Comparison of ENCODE assay signal across 20 cellular contexts in the genomic region with DNA sequence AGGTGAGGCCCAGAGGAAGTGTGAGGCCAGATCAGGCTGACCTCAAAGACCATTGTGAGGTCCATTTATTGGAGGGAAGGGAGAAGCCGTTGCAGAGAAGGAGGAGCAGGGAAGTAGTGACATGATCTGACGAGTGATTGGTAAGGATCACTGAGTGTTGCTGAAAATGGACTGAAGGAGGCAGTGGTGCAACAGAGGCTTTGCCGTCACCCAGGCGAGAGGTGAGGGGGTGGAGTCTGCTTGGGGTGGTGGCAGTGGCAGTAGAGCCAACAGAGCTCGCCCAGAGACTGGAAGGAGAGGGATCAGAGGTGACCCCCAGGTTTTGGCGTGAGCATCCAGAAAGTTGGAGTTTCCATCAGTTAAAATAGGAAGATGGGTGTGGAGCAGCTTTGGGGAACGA.
A peak's percentile ranks its signal among the peaks of the same experiment; 100 is the strongest.
DNase-seq lines count a peak whose midpoint lies in the region; ATAC-seq, FAIRE-seq and TF ChIP-seq lines count a peak whose summit lies in the region.
"Had no signal": no experiment of that assay in that cellular context is flagged by ENCODE, and none has a peak within 500 bp of the region (broad histone marks: within the 10 kb centered on the region; RNA-seq: fewer than 3 reads in every experiment).

No MANE protein-coding gene starts in this region.

- H3K4me1 Mint-ChIP-seq in GM23338 = no peaks in the 10 kb centered on the region

- dilution Hi-C loops in IMR-90 (cut with HindIII; ENCODE audit: low sequenced_read_pairs, unreplicated experiment) = no loop called here

- SMC1A ChIA-PET in GM12878 (lab: Charles Lee; ENCODE audit: uncharacterized antibody, unreplicated experiment) = interaction anchor here (1.3 kb wide), 1 partner anchor 14 kb away, joined by 4 read pairs; no protein-coding TSS in a partner anchor

- peak overlapping the region; percentile 8; the same call in 1 of the 2 replicates for H3K4ac ChIP-seq in IMR-90 (ENCODE audit: low read depth, low read length)

- H3K27ac ChIP-seq in GM23338 (ENCODE audit: low read depth) = no peak overlapping the region
- H3K27ac ChIP-seq in IMR-90 (ENCODE audit: insufficient read depth, low read length) = no peak overlapping the region
- no peak overlapping the region for H3K27ac ChIP-seq in GM12878 (ENCODE audit: control insufficient read depth, insufficient read depth)
- H3K27ac ChIP-seq: A549, GM23248 had no signal

- RAD21 ChIA-PET in GM12878 (lab: Charles Lee; ENCODE audit: unreplicated experiment) = no interaction called here

- H3K79me2 ChIP-seq in GM23338 (replicated peaks; ENCODE audit: insufficient read depth) (no peaks in the 10 kb centered on the region), GM12878 (ENCODE audit: control insufficient read depth, insufficient read depth, low read length) (peaks cover 3% of the 10 kb centered on the region)

- peak; percentile 34 to 74 for TF ChIP-seq CTCF in GM23338 (conservative IDR thresholded peaks at IDR 0.05; ENCODE audit: low read depth in 2 of 2)
- no peak for TF ChIP-seq CTCF in IMR-90 (conservative IDR thresholded peaks at IDR 0.05; ENCODE audit: low read depth, low read length)
- no peak for TF ChIP-seq CTCF in GM12878 (IDR thresholded peaks at IDR 0.05 in 2 of 3, conservative IDR thresholded peaks at IDR 0.05 in 1 of 3; ENCODE audit: control insufficient read depth in 2 of 3, extremely low read depth in 1 of 3, insufficient read depth in 1 of 3, low read depth in 3 of 3, low read length in 3 of 3)

- 86% methylated on average over 1 of the region's 7 CpGs; no CpG with 5 or more reads in 1 of the 2 experiments for WGBS in IMR-90 (ENCODE audit: extremely low coverage in 2 of 2, insufficient read length in 1 of 2), 2 experiments
- WGBS in GM12878 (ENCODE audit: insufficient coverage, insufficient replicate concordance, low lambda C conversion rate, missing lambda C conversion rate) = 95% methylated on average over 7 of the region's 7 CpGs

- peak overlapping the region; percentile 19; the same call in 1 of the 2 replicates for H2BK120ac ChIP-seq in IMR-90 (ENCODE audit: low read depth, low read length)

- no peak overlapping the region; the same call in 1 of the 2 replicates for H4K91ac ChIP-seq in IMR-90 (ENCODE audit: insufficient read depth, low read depth, low read length)

- no peaks in the 10 kb centered on the region for H3K9me3 Mint-ChIP-seq in GM23338
- H3K9me3 Mint-ChIP-seq: CD4-positive, alpha-beta T cell had no signal

- H3K79me1 ChIP-seq in IMR-90 (ENCODE audit: low read depth in 1 of 2, low read length in 2 of 2) = no peaks in the 10 kb centered on the region; a peak in 1 of 4 replicates

- BruUV-seq in IMR-90 (replicated peaks; lab: Mats Ljungman, UMichigan) (no TSS peak), GM12878 (replicated peaks; lab: Mats Ljungman, UMichigan) (no TSS peak)

- H2BK20ac ChIP-seq in IMR-90 (ENCODE audit: low read depth, low read length) = no peak overlapping the region

- no peak overlapping the region for H3K18ac ChIP-seq in IMR-90 (ENCODE audit: low read depth, low read length)

- peak overlapping the region; percentile 43; the same call in 1 of the 2 replicates for H2AK5ac ChIP-seq in IMR-90 (ENCODE audit: low read depth, low read length)

- H3K27ac Mint-ChIP-seq in GM23338 = no peak overlapping the region
- H3K27ac Mint-ChIP-seq: CD4-positive, alpha-beta T cell had no signal

- H4K20me1 ChIP-seq in GM23338 (replicated peaks; ENCODE audit: insufficient read depth) = no peaks in the 10 kb centered on the region
- no peaks in the 10 kb centered on the region for H4K20me1 ChIP-seq in IMR-90 (ENCODE audit: insufficient read depth, low read length)
- H4K20me1 ChIP-seq in GM12878 (ENCODE audit: control insufficient read depth, insufficient read depth) = no peaks in the 10 kb centered on the region

- no peak for TF ChIP-seq RAD21 in IMR-90 (IDR thresholded peaks at IDR 0.05; ENCODE audit: low read length)
- TF ChIP-seq RAD21 in GM12878 (IDR thresholded peaks at IDR 0.05; ENCODE audit: insufficient read depth, low read depth, low read length) = 0 out of 2 replicates have a peak, but pooled peaks have one; percentile 9

- no peak overlapping the region for H4K5ac ChIP-seq in IMR-90 (ENCODE audit: low read depth, low read length)

- no peaks in the 10 kb centered on the region for H3K4me1 ChIP-seq in GM23338 (ENCODE audit: insufficient read depth)
- no peaks in the 10 kb centered on the region for H3K4me1 ChIP-seq in IMR-90 (ENCODE audit: control insufficient read depth, insufficient read depth, low read length)
- peaks cover 8% of the 10 kb centered on the region; the same call in 1 of the 2 replicates for H3K4me1 ChIP-seq in GM12878 (ENCODE audit: control insufficient read depth, insufficient read depth, low read length)

- H3K36me3 Mint-ChIP-seq in GM23338 (ENCODE audit: low read depth) = peaks cover 24% of the 10 kb centered on the region

- no peaks in the 10 kb centered on the region for H3F3A ChIP-seq in GM23338 (replicated peaks; ENCODE audit: low read depth)

- no peak overlapping the region for H2BK15ac ChIP-seq in IMR-90 (ENCODE audit: low read depth, low read length)

- H3K27me3 Mint-ChIP-seq in GM23338 (ENCODE audit: insufficient read depth, low read depth, poor library complexity) = no peaks in the 10 kb centered on the region
- H3K27me3 Mint-ChIP-seq: CD4-positive, alpha-beta T cell had no signal

- FAIRE-seq in GM12878 (lab: Jason Lieb, UNC) = no peak
- FAIRE-seq: A549, G401.6 had no signal

- intact Hi-C loops in IMR-90 (cut with micrococcal nuclease) (no loop called here), GM12878 (cut with micrococcal nuclease; ENCODE audit: unreplicated experiment) (no loop called here)

- CTCF ChIA-PET in IMR-90 (lab: Yijun Ruan, JAX) = interaction anchor here (0.9 kb wide), 1 partner anchor 28 kb away, joined by 3 read pairs; no protein-coding TSS in a partner anchor
- CTCF ChIA-PET in GM12878 (lab: Yijun Ruan, JAX) = no interaction called here

- no peak overlapping the region for H2BK5ac ChIP-seq in IMR-90 (ENCODE audit: low read depth, low read length, poor library complexity, severe bottlenecking)

- no peak for TF ChIP-seq EP300 in GM12878 (IDR thresholded peaks at IDR 0.05; ENCODE audit: borderline replicate concordance in 1 of 2, control insufficient read depth in 1 of 2, low read depth in 2 of 2, low read length in 2 of 2)

- ATAC-seq in GM23338 = peak; percentile 90
- ATAC-seq in IMR-90 (ENCODE audit: low read depth) = no peak
- no peak for ATAC-seq in GM12878
- ATAC-seq in GM19397 (IDR thresholded peaks at IDR 0.05; ENCODE audit: unreplicated experiment) = no peak
- ATAC-seq: A549, SK-N-SH treated with all-trans-retinoic acid at 6 μM for 48 hours had no signal

- no peak overlapping the region for H3K23ac ChIP-seq in IMR-90 (ENCODE audit: low read depth, low read length)

- peaks cover 4% of the 10 kb centered on the region; the same call in 1 of the 2 replicates for H3K9me1 ChIP-seq in IMR-90 (ENCODE audit: insufficient read depth, low read length)

- in situ Hi-C loops in IMR-90 (cut with MboI; ENCODE audit: low sequenced_read_pairs) = no loop called here
- in situ Hi-C loops in GM12878 (cut with MboI) = no loop called here

- H3K14ac ChIP-seq in IMR-90 (replicated peaks; ENCODE audit: low read depth, low read length) = no peak overlapping the region

- no peak overlapping the region for H3K56ac ChIP-seq in IMR-90 (ENCODE audit: extremely low read depth, insufficient read depth, low read length)

- H3K9me2 ChIP-seq in GM23338 (ENCODE audit: insufficient read depth) = no peaks in the 10 kb centered on the region

- H3K9ac ChIP-seq in IMR-90 (ENCODE audit: low read depth, low read length) = no peak overlapping the region
- H3K9ac ChIP-seq in GM12878 (ENCODE audit: control insufficient read depth, insufficient read depth, low read length) = no peak overlapping the region
- H3K9ac ChIP-seq: GM23248 had no signal

- peak overlapping the region; percentile 26 for H2AK9ac ChIP-seq in IMR-90 (replicated peaks; ENCODE audit: low read depth, low read length, poor library complexity)

- H3K27me3 ChIP-seq in GM23338 (ENCODE audit: insufficient read depth) = no peaks in the 10 kb centered on the region
- no peaks in the 10 kb centered on the region for H3K27me3 ChIP-seq in IMR-90 (ENCODE audit: control insufficient read depth, insufficient read depth, low read length)
- H3K27me3 ChIP-seq in GM12878 (replicated peaks in 1 of 2; ENCODE audit: control insufficient read depth in 2 of 2, insufficient read depth in 2 of 2, low read length in 1 of 2) = no peaks in the 10 kb centered on the region

- TF ChIP-seq POLR2A in IMR-90 (IDR thresholded peaks at IDR 0.05; ENCODE audit: low read depth, low read length) (no peak), GM12878 (IDR thresholded peaks at IDR 0.05; ENCODE audit: low read depth, low read length) (no peak)

- POLR2A ChIA-PET in IMR-90 (lab: Charles Lee; ENCODE audit: unreplicated experiment) = no interaction called here
- POLR2A ChIA-PET in GM12878 (lab: Charles Lee) = no interaction called here

- no peak overlapping the region for H4K8ac ChIP-seq in IMR-90 (ENCODE audit: low read depth in 2 of 2, low read length in 2 of 2)

- H3K9me3 ChIP-seq in IMR-90 (ENCODE audit: control insufficient read depth, insufficient read depth, low read length) (no peaks in the 10 kb centered on the region), GM12878 (replicated peaks; ENCODE audit: control insufficient read depth, insufficient read depth, low read length) (peaks cover 6% of the 10 kb centered on the region; the same call in 2 of the 3 replicates)
- H3K9me3 ChIP-seq: A549, Caco-2 had no signal

- peak; percentile 65 for DNase-seq in GM23338 (ENCODE audit: low spot score)
- DNase-seq in IMR-90 = no peak
- DNase-seq in GM12878 (ENCODE audit: low read depth, low spot score) = no peak
- peak; percentile 54 for DNase-seq in iPS-NIHi11 (ENCODE audit: low spot score)
- DNase-seq in NCI-H510A (lab: John Stamatoyannopoulos, UW) = no peak
- no peak for DNase-seq in kidney glomerular epithelial cell (lab: John Stamatoyannopoulos, UW)
- DNase-seq: Caco-2; CD4-positive, alpha-beta T cell; GM23248; KG1; NCI-H1417; NCI-H2029; NCI-H526 treated with DMSO at 0.1 percent for 48 hours; NK-92 treated with Interleukin-12 subunit alpha and Interleukin-12 subunit beta, amount 100 ng/mL, for 24 hours; OCI-M1; SHP77 treated with DMSO at 0.1 percent for 48 hours had no signal

- H3K4me3 Mint-ChIP-seq in GM23338 = no peak overlapping the region
- H3K4me3 Mint-ChIP-seq: CD4-positive, alpha-beta T cell had no signal

- H3K4me3 ChIP-seq in GM23338 (no peak overlapping the region), IMR-90 (ENCODE audit: insufficient read depth, low read depth, low read length) (no peak overlapping the region), GM12878 (no peak overlapping the region)
- H3K4me3 ChIP-seq: A549, GM23248 had no signal

- H3K4me2 ChIP-seq in GM23338 = no peak overlapping the region
- H3K4me2 ChIP-seq in IMR-90 (ENCODE audit: low read depth, low read length) = no peak overlapping the region
- H3K4me2 ChIP-seq in GM12878 (ENCODE audit: control insufficient read depth, insufficient read depth) = no peak overlapping the region
- H3K4me2 ChIP-seq: A549 had no signal

- no peaks in the 10 kb centered on the region for H3K36me3 ChIP-seq in GM23338 (ENCODE audit: insufficient read depth)
- no peaks in the 10 kb centered on the region for H3K36me3 ChIP-seq in IMR-90 (ENCODE audit: control insufficient read depth, insufficient read depth, low read length)
- H3K36me3 ChIP-seq in GM12878 (ENCODE audit: control insufficient read depth in 2 of 2, insufficient read depth in 2 of 2, low read length in 1 of 2) = peaks cover 0 to 3% of the 10 kb centered on the region in 2 experiments; a peak in 1 of 4 replicates

- no peak overlapping the region for H2AFZ ChIP-seq in GM23338
- H2AFZ ChIP-seq in IMR-90 (replicated peaks; ENCODE audit: low read length, poor library complexity) = no peak overlapping the region
- H2AFZ ChIP-seq in GM12878 (ENCODE audit: control insufficient read depth, low read depth, low read length) = no peak overlapping the region
- H2AFZ ChIP-seq: GM23248 had no signal

Comparison
In these comparisons a context has a peak if more than half of its experiments do, and no peak if none do; other contexts are left out.
1. DNase-seq: peak in GM23338 (single experiment) and iPS-NIHi11 (single experiment); none in IMR-90 (single experiment), GM12878 (single experiment), NCI-H510A (single experiment) and kidney glomerular epithelial cell (single experiment).
2. CTCF ChIP-seq: peak in GM23338 (2 of 2); none in IMR-90 (single experiment) and GM12878 (0 of 3).